Comparison of ENCODE assay signal across 20 cellular contexts in the genomic region with DNA sequence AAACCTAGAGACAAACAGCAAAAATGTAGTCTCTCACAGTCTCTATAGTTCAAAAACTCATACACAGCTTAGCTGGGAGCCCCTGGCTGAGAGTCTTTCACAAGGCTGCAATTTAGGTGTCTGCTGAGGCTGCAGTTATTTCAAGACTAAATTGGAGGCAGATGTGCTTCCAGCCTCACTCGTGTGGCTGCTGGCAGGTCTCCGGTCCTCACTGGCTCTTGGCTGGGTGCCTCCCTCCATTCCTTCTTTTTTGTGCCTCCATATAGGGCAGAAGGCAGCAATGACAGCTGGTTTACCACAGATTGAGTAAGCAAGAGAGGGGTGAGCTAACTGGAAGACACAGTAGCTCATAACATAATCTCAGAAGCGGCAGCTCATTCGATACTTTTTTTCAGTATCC.
DNase-seq lines count a peak whose midpoint lies in the region; ATAC-seq, FAIRE-seq and TF ChIP-seq lines count a peak whose summit lies in the region.
"Had no signal": no experiment of that assay in that cellular context is flagged by ENCODE, and none has a peak within 500 bp of the region (broad histone marks: within the 10 kb centered on the region; RNA-seq: fewer than 3 reads in every experiment).

No MANE protein-coding gene starts in this region.

- H3K4me3 Mint-ChIP-seq in neural progenitor cell: no peak overlapping the region
- H3K4me3 Mint-ChIP-seq: B cell; CD4-positive, alpha-beta T cell had no signal

- no peak overlapping the region for H3K4me2 ChIP-seq in SK-N-SH
- H3K4me2 ChIP-seq in neural progenitor cell: no peak overlapping the region

- no peaks in the 10 kb centered on the region for H3K36me3 Mint-ChIP-seq in neural progenitor cell

- no peaks in the 10 kb centered on the region for H3K27me3 ChIP-seq in SK-N-SH (ENCODE audit: insufficient read depth)
- H3K27me3 ChIP-seq in neural progenitor cell: no peaks in the 10 kb centered on the region

- intact Hi-C loops in kidney (cut with DNase I): no loop called here

- 26% methylated on average over 4 of the region's 4 CpGs for WGBS in SK-N-SH (ENCODE audit: low lambda C conversion rate)

- DNase-seq in SK-N-SH (peak; percentile 41), NCI-H69 (lab: John Stamatoyannopoulos, UW) (peak; percentile 90), neural progenitor cell (ENCODE audit: low spot score) (no peak), kidney (no peak), UCSD-AML1 (lab: John Stamatoyannopoulos, UW; ENCODE audit: unreplicated experiment) (no peak)
- DNase-seq: C1 segment of cervical spinal cord; Calu3; CD4-positive, alpha-beta T cell; DMS 273 treated with DMSO at 0.1 percent for 48 hours; EL had no signal

- H3K36me3 ChIP-seq in SK-N-SH (replicated peaks in 1 of 2; ENCODE audit: control insufficient read depth in 1 of 2, insufficient read depth in 2 of 2, low read length in 1 of 2) (no peaks in the 10 kb centered on the region), neural progenitor cell (no peaks in the 10 kb centered on the region), kidney (ENCODE audit: control insufficient read depth in 1 of 2, insufficient read depth in 2 of 2, low read length in 2 of 2) (no peaks in the 10 kb centered on the region)

- CTCF ChIA-PET in SK-N-SH (lab: Yijun Ruan, JAX): interaction anchor here (1.0 kb wide), 1 partner anchor 792 kb away, joined by 3 read pairs; no protein-coding TSS in a partner anchor

- H3K4me1 Mint-ChIP-seq in neural progenitor cell: no peaks in the 10 kb centered on the region
- H3K4me1 Mint-ChIP-seq: B cell had no signal

- no peak overlapping the region for H3K9ac ChIP-seq in SK-N-SH
- H3K9ac ChIP-seq in neural progenitor cell: no peak overlapping the region
- no peak overlapping the region for H3K9ac ChIP-seq in kidney (ENCODE audit: low read length in 2 of 2)

- no peak overlapping the region for H2AFZ ChIP-seq in SK-N-SH (ENCODE audit: low read depth)
- H2AFZ ChIP-seq in neural progenitor cell (replicated peaks): peak overlapping the region; percentile 77

- TF ChIP-seq CTCF in SK-N-SH (IDR thresholded peaks at IDR 0.05) (no peak), neural progenitor cell (IDR thresholded peaks at IDR 0.05) (no peak), kidney (IDR thresholded peaks at IDR 0.05; ENCODE audit: borderline replicate concordance, extremely low read depth, insufficient read depth) (no peak)

- H3K27me3 Mint-ChIP-seq in neural progenitor cell (ENCODE audit: insufficient read depth, low read depth): peaks cover 5% of the 10 kb centered on the region
- H3K27me3 Mint-ChIP-seq: B cell; CD4-positive, alpha-beta T cell had no signal

- no peak overlapping the region for H3K27ac Mint-ChIP-seq in neural progenitor cell
- H3K27ac Mint-ChIP-seq: B cell; CD4-positive, alpha-beta T cell had no signal

- peak; percentile 2; the same call in 1 of the 2 replicates for TF ChIP-seq RAD21 in SK-N-SH (IDR thresholded peaks at IDR 0.05; ENCODE audit: low read length)

- H3K4me3 ChIP-seq in SK-N-SH (ENCODE audit: low read depth in 2 of 2, low read length in 1 of 2) (no peak overlapping the region), neural progenitor cell (no peak overlapping the region), kidney (ENCODE audit: low read length in 2 of 2) (no peak overlapping the region)

- H3K9me3 ChIP-seq in SK-N-SH: no peaks in the 10 kb centered on the region
- no peaks in the 10 kb centered on the region for H3K9me3 ChIP-seq in neural progenitor cell (ENCODE audit: low read depth)
- no peaks in the 10 kb centered on the region for H3K9me3 ChIP-seq in kidney (ENCODE audit: control insufficient read depth in 1 of 2, low read length in 2 of 2)

- peaks cover 4% of the 10 kb centered on the region for H3K9me3 Mint-ChIP-seq in neural progenitor cell

- H3K4me1 ChIP-seq in SK-N-SH (ENCODE audit: control insufficient read depth in 1 of 2, insufficient read depth in 2 of 2, low read depth in 1 of 2, low read length in 1 of 2) (no peaks in the 10 kb centered on the region; a peak in 1 of 4 replicates), neural progenitor cell (no peaks in the 10 kb centered on the region), kidney (ENCODE audit: control insufficient read depth in 1 of 2, insufficient read depth in 1 of 2, low read depth in 1 of 2, low read length in 2 of 2) (no peaks in the 10 kb centered on the region)

- POLR2A ChIA-PET in SK-N-SH (lab: Yijun Ruan, JAX): no interaction called here

- H3K79me2 ChIP-seq in SK-N-SH (ENCODE audit: insufficient read depth) (no peaks in the 10 kb centered on the region), neural progenitor cell (ENCODE audit: low read depth) (no peaks in the 10 kb centered on the region)

- H3F3A ChIP-seq in SK-N-SH (replicated peaks; ENCODE audit: insufficient read depth) (no peaks in the 10 kb centered on the region), neural progenitor cell (ENCODE audit: low read depth) (no peaks in the 10 kb centered on the region)

- ATAC-seq in SK-N-SH treated with all-trans-retinoic acid at 6 μM for 48 hours (no peak), GM19023 (IDR thresholded peaks at IDR 0.05; ENCODE audit: unreplicated experiment) (no peak)
- ATAC-seq: HCT116, HepG2 had no signal

- no peak for FAIRE-seq in kidney (lab: Jason Lieb, UNC)
- FAIRE-seq: G401.6, GM12892, GM19239, H54, HepG2, HTR-8/SVneo had no signal

- no peaks in the 10 kb centered on the region for H3K9me2 ChIP-seq in SK-N-SH

- TF ChIP-seq EP300 in SK-N-SH (IDR thresholded peaks at IDR 0.05; ENCODE audit: borderline replicate concordance in 1 of 2, low read depth in 1 of 2, low read length in 1 of 2): no peak

- H4K20me1 ChIP-seq in SK-N-SH (ENCODE audit: insufficient read depth) (no peaks in the 10 kb centered on the region), neural progenitor cell (ENCODE audit: low read depth) (no peaks in the 10 kb centered on the region)

- H3K27ac ChIP-seq in SK-N-SH (ENCODE audit: low read depth in 2 of 2, low read length in 1 of 2) (no peak overlapping the region), neural progenitor cell (no peak overlapping the region), kidney (ENCODE audit: low read depth in 2 of 2, low read length in 2 of 2) (no peak overlapping the region)

TF ChIP-seq in SK-N-SH, 30 proteins besides CTCF, POLR2A, EP300 and RAD21 (continues in another document):
- TF ChIP-seq RFX5 (IDR thresholded peaks at IDR 0.05; ENCODE audit: low read length) (no peak), ELF1 (IDR thresholded peaks at IDR 0.05) (no peak), SIN3A (IDR thresholded peaks at IDR 0.05; ENCODE audit: borderline replicate concordance, low read depth, low read length) (no peak)
- TF ChIP-seq, protein P1, sequence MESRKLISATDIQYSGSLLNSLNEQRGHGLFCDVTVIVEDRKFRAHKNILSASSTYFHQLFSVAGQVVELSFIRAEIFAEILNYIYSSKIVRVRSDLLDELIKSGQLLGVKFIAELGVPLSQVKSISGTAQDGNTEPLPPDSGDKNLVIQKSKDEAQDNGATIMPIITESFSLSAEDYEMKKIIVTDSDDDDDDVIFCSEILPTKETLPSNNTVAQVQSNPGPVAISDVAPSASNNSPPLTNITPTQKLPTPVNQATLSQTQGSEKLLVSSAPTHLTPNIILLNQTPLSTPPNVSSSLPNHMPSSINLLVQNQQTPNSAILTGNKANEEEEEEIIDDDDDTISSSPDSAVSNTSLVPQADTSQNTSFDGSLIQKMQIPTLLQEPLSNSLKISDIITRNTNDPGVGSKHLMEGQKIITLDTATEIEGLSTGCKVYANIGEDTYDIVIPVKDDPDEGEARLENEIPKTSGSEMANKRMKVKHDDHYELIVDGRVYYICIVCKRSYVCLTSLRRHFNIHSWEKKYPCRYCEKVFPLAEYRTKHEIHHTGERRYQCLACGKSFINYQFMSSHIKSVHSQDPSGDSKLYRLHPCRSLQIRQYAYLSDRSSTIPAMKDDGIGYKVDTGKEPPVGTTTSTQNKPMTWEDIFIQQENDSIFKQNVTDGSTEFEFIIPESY (IDR thresholded peaks at IDR 0.05; ENCODE audit: borderline replicate concordance, low read depth): no peak

TF ChIP-seq in SK-N-SH treated with all-trans-retinoic acid at 6 μM for 48 hours, 23 proteins besides CTCF, POLR2A, EP300 and RAD21 (continues in another document):
- TF ChIP-seq GLIS3 (CRISPR knock-in tag; IDR thresholded peaks at IDR 0.05) (no peak), BACH2 (CRISPR knock-in tag; IDR thresholded peaks at IDR 0.05; ENCODE audit: borderline replicate concordance) (no peak), TOX (CRISPR knock-in tag; IDR thresholded peaks at IDR 0.05; ENCODE audit: borderline replicate concordance) (no peak), ZNF70 (CRISPR knock-in tag; IDR thresholded peaks at IDR 0.05) (no peak), ARNTL (CRISPR knock-in tag; IDR thresholded peaks at IDR 0.05; ENCODE audit: borderline replicate concordance, low read depth) (no peak), ZC3H10 (CRISPR knock-in tag; IDR thresholded peaks at IDR 0.05) (no peak), PPARA (CRISPR knock-in tag; IDR thresholded peaks at IDR 0.05; ENCODE audit: borderline replicate concordance) (no peak)
- TF ChIP-seq, protein P2, sequence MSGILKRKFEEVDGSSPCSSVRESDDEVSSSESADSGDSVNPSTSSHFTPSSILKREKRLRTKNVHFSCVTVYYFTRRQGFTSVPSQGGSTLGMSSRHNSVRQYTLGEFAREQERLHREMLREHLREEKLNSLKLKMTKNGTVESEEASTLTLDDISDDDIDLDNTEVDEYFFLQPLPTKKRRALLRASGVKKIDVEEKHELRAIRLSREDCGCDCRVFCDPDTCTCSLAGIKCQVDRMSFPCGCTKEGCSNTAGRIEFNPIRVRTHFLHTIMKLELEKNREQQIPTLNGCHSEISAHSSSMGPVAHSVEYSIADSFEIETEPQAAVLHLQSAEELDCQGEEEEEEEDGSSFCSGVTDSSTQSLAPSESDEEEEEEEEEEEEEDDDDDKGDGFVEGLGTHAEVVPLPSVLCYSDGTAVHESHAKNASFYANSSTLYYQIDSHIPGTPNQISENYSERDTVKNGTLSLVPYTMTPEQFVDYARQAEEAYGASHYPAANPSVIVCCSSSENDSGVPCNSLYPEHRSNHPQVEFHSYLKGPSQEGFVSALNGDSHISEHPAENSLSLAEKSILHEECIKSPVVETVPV (CRISPR knock-in tag; IDR thresholded peaks at IDR 0.05): no peak

Comparison
In these comparisons a context has a peak if more than half of its experiments do, and no peak if none do; other contexts are left out.
1. DNase-seq: peak in SK-N-SH (single experiment) and NCI-H69 (single experiment); none in neural progenitor cell (single experiment), kidney (single experiment) and UCSD-AML1 (single experiment).